In the genomic region with DNA sequence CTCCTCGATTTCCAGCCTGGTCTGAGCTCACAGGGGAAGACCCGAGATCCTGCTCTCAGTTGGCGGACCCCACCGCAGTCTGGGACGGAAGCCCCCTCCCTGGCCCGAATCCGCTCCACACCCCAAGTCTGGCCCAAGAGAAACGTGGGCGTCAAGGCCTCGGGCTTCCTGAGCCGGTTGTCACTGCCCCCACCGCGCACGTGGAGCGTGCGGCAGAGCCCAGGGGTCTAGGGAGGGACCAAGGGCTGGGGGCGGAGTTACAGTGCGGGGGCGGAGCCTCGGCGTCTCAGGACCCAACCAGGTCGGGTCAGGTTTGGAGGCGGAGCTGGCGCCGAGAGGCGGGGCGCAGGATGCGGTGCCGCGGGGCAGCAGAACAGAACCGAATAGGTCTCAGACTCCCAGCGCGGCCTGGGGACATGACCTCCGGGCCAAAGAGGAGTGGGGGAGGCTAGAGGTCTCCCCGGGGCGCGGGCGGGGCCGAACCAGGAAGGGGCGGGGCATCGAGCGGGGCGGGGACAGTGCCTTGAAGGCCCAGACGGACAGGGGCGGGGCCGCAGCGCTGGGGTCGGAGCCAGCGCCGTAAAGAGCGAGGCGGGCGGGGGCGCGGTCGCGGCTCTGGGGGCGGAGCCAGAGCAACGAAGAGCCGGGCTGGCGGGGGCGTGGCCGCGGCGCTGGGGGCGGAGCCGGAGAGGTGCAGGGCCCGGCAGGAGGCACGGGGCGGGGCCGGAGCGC, we compare ENCODE assay signal across 1 cellular context.
TF ChIP-seq lines count a peak whose summit lies in the region.

No MANE protein-coding gene starts in this region.

TF ChIP-seq in HepG2, 621 proteins besides CTCF, POLR2A, EP300 and RAD21 (continued from another document and continues in another):
- TF ChIP-seq, protein P1, sequence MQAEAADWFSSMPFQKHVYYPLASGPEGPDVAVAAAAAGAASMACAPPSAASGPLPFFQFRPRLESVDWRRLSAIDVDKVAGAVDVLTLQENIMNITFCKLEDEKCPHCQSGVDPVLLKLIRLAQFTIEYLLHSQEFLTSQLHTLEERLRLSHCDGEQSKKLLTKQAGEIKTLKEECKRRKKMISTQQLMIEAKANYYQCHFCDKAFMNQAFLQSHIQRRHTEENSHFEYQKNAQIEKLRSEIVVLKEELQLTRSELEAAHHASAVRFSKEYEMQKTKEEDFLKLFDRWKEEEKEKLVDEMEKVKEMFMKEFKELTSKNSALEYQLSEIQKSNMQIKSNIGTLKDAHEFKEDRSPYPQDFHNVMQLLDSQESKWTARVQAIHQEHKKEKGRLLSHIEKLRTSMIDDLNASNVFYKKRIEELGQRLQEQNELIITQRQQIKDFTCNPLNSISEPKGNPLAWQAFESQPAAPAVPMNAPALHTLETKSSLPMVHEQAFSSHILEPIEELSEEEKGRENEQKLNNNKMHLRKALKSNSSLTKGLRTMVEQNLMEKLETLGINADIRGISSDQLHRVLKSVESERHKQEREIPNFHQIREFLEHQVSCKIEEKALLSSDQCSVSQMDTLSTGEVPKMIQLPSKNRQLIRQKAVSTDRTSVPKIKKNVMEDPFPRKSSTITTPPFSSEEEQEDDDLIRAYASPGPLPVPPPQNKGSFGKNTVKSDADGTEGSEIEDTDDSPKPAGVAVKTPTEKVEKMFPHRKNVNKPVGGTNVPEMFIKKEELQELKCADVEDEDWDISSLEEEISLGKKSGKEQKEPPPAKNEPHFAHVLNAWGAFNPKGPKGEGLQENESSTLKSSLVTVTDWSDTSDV (CRISPR knock-in tag; IDR thresholded peaks at IDR 0.05): peak; percentile 97
- TF ChIP-seq ZNF747 (CRISPR knock-in tag; IDR thresholded peaks at IDR 0.05; ENCODE audit: borderline replicate concordance) (no peak; the same call in 1 of the 2 replicates), NFIB (CRISPR knock-in tag; IDR thresholded peaks at IDR 0.05; ENCODE audit: borderline replicate concordance) (peak; percentile 37; the same call in 1 of the 2 replicates), SALL1 (CRISPR knock-in tag; IDR thresholded peaks at IDR 0.05) (peak; percentile 98), SIX4 (CRISPR knock-in tag; IDR thresholded peaks at IDR 0.05) (0 out of 2 replicates have a peak, but pooled peaks have one; percentile 47), FOXM1 (CRISPR knock-in tag; IDR thresholded peaks at IDR 0.05) (no peak), HMG20A (CRISPR knock-in tag; IDR thresholded peaks at IDR 0.05; ENCODE audit: borderline replicate concordance) (no peak), ZFAT (CRISPR knock-in tag; conservative IDR thresholded peaks at IDR 0.05) (no peak), REL (CRISPR knock-in tag; conservative IDR thresholded peaks at IDR 0.05) (peak; percentile 96), TSC22D2 (CRISPR knock-in tag; IDR thresholded peaks at IDR 0.05; ENCODE audit: borderline replicate concordance) (peak; percentile 89), PHF21A (CRISPR knock-in tag; IDR thresholded peaks at IDR 0.05) (no peak), CENPX (CRISPR knock-in tag; IDR thresholded peaks at IDR 0.05) (no peak), ZNF234 (CRISPR knock-in tag; conservative IDR thresholded peaks at IDR 0.05) (no peak), TCF7L2 (IDR thresholded peaks at IDR 0.05; ENCODE audit: low read depth, low read length) (no peak), GPN1 (CRISPR knock-in tag; IDR thresholded peaks at IDR 0.05; ENCODE audit: borderline replicate concordance) (no peak), ZNF431 (CRISPR knock-in tag; IDR thresholded peaks at IDR 0.05; ENCODE audit: borderline replicate concordance, low read depth) (0 out of 2 replicates have a peak, but pooled peaks have one; percentile 22), ZNF138 (CRISPR knock-in tag; IDR thresholded peaks at IDR 0.05; ENCODE audit: low read depth) (peak; percentile 96), ZNF264 (CRISPR knock-in tag; IDR thresholded peaks at IDR 0.05) (peak; percentile 50; the same call in 1 of the 2 replicates), DPF2 (CRISPR knock-in tag; IDR thresholded peaks at IDR 0.05; ENCODE audit: borderline replicate concordance, low read depth) (no peak), ZNF775 (CRISPR knock-in tag; IDR thresholded peaks at IDR 0.05; ENCODE audit: borderline replicate concordance) (peak; percentile 90; the same call in 1 of the 2 replicates), KDM5A (IDR thresholded peaks at IDR 0.05; ENCODE audit: borderline replicate concordance, low read length) (no peak), ZNF570 (CRISPR knock-in tag; IDR thresholded peaks at IDR 0.05; ENCODE audit: borderline replicate concordance) (peak; percentile 30; the same call in 1 of the 2 replicates), HOXA7 (CRISPR knock-in tag; IDR thresholded peaks at IDR 0.05) (no peak)
- TF ChIP-seq, protein P2, sequence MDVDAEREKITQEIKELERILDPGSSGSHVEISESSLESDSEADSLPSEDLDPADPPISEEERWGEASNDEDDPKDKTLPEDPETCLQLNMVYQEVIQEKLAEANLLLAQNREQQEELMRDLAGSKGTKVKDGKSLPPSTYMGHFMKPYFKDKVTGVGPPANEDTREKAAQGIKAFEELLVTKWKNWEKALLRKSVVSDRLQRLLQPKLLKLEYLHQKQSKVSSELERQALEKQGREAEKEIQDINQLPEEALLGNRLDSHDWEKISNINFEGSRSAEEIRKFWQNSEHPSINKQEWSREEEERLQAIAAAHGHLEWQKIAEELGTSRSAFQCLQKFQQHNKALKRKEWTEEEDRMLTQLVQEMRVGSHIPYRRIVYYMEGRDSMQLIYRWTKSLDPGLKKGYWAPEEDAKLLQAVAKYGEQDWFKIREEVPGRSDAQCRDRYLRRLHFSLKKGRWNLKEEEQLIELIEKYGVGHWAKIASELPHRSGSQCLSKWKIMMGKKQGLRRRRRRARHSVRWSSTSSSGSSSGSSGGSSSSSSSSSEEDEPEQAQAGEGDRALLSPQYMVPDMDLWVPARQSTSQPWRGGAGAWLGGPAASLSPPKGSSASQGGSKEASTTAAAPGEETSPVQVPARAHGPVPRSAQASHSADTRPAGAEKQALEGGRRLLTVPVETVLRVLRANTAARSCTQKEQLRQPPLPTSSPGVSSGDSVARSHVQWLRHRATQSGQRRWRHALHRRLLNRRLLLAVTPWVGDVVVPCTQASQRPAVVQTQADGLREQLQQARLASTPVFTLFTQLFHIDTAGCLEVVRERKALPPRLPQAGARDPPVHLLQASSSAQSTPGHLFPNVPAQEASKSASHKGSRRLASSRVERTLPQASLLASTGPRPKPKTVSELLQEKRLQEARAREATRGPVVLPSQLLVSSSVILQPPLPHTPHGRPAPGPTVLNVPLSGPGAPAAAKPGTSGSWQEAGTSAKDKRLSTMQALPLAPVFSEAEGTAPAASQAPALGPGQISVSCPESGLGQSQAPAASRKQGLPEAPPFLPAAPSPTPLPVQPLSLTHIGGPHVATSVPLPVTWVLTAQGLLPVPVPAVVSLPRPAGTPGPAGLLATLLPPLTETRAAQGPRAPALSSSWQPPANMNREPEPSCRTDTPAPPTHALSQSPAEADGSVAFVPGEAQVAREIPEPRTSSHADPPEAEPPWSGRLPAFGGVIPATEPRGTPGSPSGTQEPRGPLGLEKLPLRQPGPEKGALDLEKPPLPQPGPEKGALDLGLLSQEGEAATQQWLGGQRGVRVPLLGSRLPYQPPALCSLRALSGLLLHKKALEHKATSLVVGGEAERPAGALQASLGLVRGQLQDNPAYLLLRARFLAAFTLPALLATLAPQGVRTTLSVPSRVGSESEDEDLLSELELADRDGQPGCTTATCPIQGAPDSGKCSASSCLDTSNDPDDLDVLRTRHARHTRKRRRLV (CRISPR knock-in tag; IDR thresholded peaks at IDR 0.05): 0 out of 2 replicates have a peak, but pooled peaks have one; percentile 72
- TF ChIP-seq, protein P3, sequence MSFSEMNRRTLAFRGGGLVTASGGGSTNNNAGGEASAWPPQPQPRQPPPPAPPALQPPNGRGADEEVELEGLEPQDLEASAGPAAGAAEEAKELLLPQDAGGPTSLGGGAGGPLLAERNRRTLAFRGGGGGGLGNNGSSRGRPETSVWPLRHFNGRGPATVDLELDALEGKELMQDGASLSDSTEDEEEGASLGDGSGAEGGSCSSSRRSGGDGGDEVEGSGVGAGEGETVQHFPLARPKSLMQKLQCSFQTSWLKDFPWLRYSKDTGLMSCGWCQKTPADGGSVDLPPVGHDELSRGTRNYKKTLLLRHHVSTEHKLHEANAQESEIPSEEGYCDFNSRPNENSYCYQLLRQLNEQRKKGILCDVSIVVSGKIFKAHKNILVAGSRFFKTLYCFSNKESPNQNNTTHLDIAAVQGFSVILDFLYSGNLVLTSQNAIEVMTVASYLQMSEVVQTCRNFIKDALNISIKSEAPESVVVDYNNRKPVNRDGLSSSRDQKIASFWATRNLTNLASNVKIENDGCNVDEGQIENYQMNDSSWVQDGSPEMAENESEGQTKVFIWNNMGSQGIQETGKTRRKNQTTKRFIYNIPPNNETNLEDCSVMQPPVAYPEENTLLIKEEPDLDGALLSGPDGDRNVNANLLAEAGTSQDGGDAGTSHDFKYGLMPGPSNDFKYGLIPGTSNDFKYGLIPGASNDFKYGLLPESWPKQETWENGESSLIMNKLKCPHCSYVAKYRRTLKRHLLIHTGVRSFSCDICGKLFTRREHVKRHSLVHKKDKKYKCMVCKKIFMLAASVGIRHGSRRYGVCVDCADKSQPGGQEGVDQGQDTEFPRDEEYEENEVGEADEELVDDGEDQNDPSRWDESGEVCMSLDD (CRISPR knock-in tag; IDR thresholded peaks at IDR 0.05; ENCODE audit: borderline replicate concordance): no peak; the same call in 1 of the 2 replicates
- TF ChIP-seq, protein P4, sequence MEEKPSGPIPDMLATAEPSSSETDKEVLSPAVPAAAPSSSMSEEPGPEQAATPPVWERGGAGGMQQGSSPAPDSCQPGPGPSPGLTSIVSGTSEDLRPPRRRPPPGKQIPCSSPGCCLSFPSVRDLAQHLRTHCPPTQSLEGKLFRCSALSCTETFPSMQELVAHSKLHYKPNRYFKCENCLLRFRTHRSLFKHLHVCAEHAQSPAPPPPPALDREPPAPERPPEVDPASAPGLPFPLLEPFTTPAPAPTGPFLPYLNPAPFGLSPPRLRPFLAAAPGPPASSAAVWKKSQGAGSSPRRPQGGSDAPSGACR (CRISPR knock-in tag; IDR thresholded peaks at IDR 0.05): no peak
- TF ChIP-seq, protein P5, sequence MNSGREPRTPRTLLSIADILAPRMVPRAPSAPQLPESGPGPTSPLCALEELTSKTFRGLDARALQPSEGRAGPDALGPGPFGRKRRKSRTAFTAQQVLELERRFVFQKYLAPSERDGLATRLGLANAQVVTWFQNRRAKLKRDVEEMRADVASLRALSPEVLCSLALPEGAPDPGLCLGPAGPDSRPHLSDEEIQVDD (CRISPR knock-in tag; IDR thresholded peaks at IDR 0.05; ENCODE audit: borderline replicate concordance): peak; percentile 96
- TF ChIP-seq, protein P6, sequence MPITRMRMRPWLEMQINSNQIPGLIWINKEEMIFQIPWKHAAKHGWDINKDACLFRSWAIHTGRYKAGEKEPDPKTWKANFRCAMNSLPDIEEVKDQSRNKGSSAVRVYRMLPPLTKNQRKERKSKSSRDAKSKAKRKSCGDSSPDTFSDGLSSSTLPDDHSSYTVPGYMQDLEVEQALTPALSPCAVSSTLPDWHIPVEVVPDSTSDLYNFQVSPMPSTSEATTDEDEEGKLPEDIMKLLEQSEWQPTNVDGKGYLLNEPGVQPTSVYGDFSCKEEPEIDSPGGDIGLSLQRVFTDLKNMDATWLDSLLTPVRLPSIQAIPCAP (CRISPR knock-in tag; IDR thresholded peaks at IDR 0.05; ENCODE audit: low read depth): no peak
- TF ChIP-seq, protein P7, sequence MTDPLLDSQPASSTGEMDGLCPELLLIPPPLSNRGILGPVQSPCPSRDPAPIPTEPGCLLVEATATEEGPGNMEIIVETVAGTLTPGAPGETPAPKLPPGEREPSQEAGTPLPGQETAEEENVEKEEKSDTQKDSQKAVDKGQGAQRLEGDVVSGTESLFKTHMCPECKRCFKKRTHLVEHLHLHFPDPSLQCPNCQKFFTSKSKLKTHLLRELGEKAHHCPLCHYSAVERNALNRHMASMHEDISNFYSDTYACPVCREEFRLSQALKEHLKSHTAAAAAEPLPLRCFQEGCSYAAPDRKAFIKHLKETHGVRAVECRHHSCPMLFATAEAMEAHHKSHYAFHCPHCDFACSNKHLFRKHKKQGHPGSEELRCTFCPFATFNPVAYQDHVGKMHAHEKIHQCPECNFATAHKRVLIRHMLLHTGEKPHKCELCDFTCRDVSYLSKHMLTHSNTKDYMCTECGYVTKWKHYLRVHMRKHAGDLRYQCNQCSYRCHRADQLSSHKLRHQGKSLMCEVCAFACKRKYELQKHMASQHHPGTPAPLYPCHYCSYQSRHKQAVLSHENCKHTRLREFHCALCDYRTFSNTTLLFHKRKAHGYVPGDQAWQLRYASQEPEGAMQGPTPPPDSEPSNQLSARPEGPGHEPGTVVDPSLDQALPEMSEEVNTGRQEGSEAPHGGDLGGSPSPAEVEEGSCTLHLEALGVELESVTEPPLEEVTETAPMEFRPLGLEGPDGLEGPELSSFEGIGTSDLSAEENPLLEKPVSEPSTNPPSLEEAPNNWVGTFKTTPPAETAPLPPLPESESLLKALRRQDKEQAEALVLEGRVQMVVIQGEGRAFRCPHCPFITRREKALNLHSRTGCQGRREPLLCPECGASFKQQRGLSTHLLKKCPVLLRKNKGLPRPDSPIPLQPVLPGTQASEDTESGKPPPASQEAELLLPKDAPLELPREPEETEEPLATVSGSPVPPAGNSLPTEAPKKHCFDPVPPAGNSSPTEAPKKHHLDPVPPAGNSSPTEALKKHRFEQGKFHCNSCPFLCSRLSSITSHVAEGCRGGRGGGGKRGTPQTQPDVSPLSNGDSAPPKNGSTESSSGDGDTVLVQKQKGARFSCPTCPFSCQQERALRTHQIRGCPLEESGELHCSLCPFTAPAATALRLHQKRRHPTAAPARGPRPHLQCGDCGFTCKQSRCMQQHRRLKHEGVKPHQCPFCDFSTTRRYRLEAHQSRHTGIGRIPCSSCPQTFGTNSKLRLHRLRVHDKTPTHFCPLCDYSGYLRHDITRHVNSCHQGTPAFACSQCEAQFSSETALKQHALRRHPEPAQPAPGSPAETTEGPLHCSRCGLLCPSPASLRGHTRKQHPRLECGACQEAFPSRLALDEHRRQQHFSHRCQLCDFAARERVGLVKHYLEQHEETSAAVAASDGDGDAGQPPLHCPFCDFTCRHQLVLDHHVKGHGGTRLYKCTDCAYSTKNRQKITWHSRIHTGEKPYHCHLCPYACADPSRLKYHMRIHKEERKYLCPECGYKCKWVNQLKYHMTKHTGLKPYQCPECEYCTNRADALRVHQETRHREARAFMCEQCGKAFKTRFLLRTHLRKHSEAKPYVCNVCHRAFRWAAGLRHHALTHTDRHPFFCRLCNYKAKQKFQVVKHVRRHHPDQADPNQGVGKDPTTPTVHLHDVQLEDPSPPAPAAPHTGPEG (CRISPR knock-in tag; IDR thresholded peaks at IDR 0.05): peak; percentile 75; the same call in 1 of the 2 replicates
- TF ChIP-seq, protein P8, sequence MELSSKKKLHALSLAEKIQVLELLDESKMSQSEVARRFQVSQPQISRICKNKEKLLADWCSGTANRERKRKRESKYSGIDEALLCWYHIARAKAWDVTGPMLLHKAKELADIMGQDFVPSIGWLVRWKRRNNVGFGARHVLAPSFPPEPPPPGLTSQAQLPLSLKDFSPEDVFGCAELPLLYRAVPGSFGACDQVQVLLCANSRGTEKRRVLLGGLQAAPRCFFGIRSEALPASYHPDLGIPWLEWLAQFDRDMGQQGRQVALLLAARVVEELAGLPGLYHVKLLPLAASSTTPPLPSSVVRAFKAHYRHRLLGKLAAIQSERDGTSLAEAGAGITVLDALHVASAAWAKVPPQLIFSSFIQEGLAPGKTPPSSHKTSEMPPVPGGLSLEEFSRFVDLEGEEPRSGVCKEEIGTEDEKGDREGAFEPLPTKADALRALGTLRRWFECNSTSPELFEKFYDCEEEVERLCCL (CRISPR knock-in tag; IDR thresholded peaks at IDR 0.05; ENCODE audit: borderline replicate concordance): peak; percentile 41; the same call in 1 of the 2 replicates
